ENCODE assay signal across 8 cellular contexts in the genomic region with DNA sequence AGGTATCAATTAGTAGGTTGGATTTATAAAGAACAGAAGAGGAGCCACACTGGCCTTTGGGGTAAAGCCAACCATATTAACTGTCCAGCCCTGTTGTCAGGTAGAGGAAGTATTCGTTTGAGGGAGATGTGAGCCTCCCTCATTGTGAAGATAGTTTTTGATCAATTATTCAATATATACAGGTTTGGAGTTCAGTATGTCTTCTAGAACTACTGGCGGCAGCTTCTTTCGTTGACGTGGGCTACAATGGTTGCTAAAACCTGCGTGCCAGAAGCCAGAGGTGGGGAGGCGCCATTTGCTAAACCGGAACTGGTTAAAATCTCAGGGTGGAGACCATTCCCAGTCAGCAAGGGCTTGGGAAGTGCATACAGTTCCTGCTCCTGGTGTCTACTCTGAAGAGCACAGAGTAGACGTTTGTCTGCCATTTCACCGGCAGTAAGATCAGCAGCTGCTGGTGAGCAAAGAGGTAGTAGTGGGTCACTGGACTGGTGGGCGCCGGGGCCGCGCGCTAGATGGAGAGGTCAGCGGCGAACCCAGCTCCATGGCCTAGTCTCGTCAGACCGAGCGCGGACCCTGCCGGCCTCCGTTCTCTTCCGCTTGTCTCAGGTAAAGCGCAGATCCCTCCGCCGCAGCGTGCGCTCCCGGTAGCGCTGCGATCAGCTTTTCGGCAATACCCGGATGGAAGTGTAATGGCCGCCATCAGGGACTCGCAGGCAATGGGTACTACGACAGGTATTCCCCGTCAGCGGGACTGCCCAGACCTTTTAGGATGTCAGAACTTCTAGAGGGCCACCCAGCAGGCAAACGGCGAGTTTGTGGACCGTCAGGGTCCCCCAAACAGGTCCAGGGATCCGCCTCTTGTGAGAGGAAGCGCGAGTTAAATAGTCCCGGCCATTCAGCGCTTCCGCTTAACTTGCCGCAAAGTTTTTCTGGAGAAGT. TPM values are rescaled to one million over a fixed set of nuclear protein-coding genes. Genes with fewer than 3 reads are reported as not detected.
DNase-seq lines count a peak whose midpoint lies in the region; ATAC-seq and TF ChIP-seq lines count a peak whose summit lies in the region.

ZNF518A (plus strand) TSS at position 911 of the 939 bp plus-strand sequence. CDS start 26,026 bp downstream, outside the sequence.

- DNase-seq in Daoy (ENCODE audit: low read depth): peak; percentile 92
- peak; percentile 93 for DNase-seq in Karpas-422
- peak; percentile 95 for DNase-seq in RPMI7951 (ENCODE audit: low read depth)
- DNase-seq in fibroblast of peridontal ligament (ENCODE audit: extremely low read depth): peak; percentile 98
- peak; percentile 88 for DNase-seq in natural killer cell
- peak; percentile 82 to 100 (median 90) for DNase-seq in stimulated activated naive CD4-positive, alpha-beta T cell (lab: John Stamatoyannopoulos, UW)

- peak within 1 kb of the TSS; percentile 93 for H3K27ac ChIP-seq in Karpas-422 (ENCODE audit: low read length)

- peak within 1 kb of the TSS; percentile 94 for H3K4me3 Mint-ChIP-seq in activated T-helper 17 cell treated with anti-CD3 and anti-CD28 coated beads, Interleukin-2, amount 50 U/mL, for 72 hours
- peak within 1 kb of the TSS; percentile 98 for H3K4me3 Mint-ChIP-seq in natural killer cell

- no peaks in the 10 kb centered on the region for H3K9me2 ChIP-seq in Karpas-422 (replicated peaks; ENCODE audit: insufficient read depth, low read length)

- peaks cover 3% of the 10 kb centered on the region for H3K9me3 Mint-ChIP-seq in activated T-helper 17 cell treated with anti-CD3 and anti-CD28 coated beads, Interleukin-2, amount 50 U/mL, for 72 hours
- no peaks in the 10 kb centered on the region for H3K9me3 Mint-ChIP-seq in natural killer cell

- H4K20me1 ChIP-seq in Karpas-422 (ENCODE audit: insufficient read depth, low read depth, low read length): no peaks in the 10 kb centered on the region

- no peaks in the 10 kb centered on the region for H3K27me3 ChIP-seq in Karpas-422 (ENCODE audit: low read length)

- H3K4me1 ChIP-seq in Karpas-422 (ENCODE audit: low read length): peaks cover 19% of the 10 kb centered on the region

- intact Hi-C loops in natural killer cell (cut with micrococcal nuclease): loop anchor here (1.0 to 5.0 kb wide), 3 partner anchors 39 to 435 kb away; partner anchors contain the start of gene CCNJ

- H3K9ac ChIP-seq in Karpas-422 (ENCODE audit: low read length): peak within 1 kb of the TSS; percentile 91

- peaks cover 26% of the 10 kb centered on the region for H3K79me2 ChIP-seq in Karpas-422 (ENCODE audit: low read length)

- H3K4me2 ChIP-seq in Karpas-422 (ENCODE audit: low read depth, low read length, poor library complexity, severe bottlenecking): peak within 1 kb of the TSS; percentile 96

- ATAC-seq in GM21825 (IDR thresholded peaks at IDR 0.05; ENCODE audit: unreplicated experiment) (peak; percentile 74), natural killer cell (peak; percentile 85 to 91 (median 85))
- ATAC-seq in activated T-helper 17 cell treated with anti-CD3 and anti-CD28 coated beads, Interleukin-2, amount 50 U/mL, for 72 hours (replicated peaks): peak; percentile 90

- TF ChIP-seq CTCF in natural killer cell (IDR thresholded peaks at IDR 0.05): no peak

- H3K27ac Mint-ChIP-seq in activated T-helper 17 cell treated with anti-CD3 and anti-CD28 coated beads, Interleukin-2, amount 50 U/mL, for 72 hours: peak within 1 kb of the TSS; percentile 99
- peak within 1 kb of the TSS; percentile 97 to 98 for H3K27ac Mint-ChIP-seq in natural killer cell

- H2AFZ ChIP-seq in Karpas-422 (ENCODE audit: low read length): peak within 1 kb of the TSS; percentile 67

- peaks cover 20% of the 10 kb centered on the region for H3K27me3 Mint-ChIP-seq in activated T-helper 17 cell treated with anti-CD3 and anti-CD28 coated beads, Interleukin-2, amount 50 U/mL, for 72 hours
- peaks cover 30 to 36% of the 10 kb centered on the region in 2 donors for H3K27me3 Mint-ChIP-seq in natural killer cell (ENCODE audit: low read depth in 2 of 2)

- H3K4me1 Mint-ChIP-seq in activated T-helper 17 cell treated with anti-CD3 and anti-CD28 coated beads, Interleukin-2, amount 50 U/mL, for 72 hours: peaks cover 6% of the 10 kb centered on the region
- peaks cover 27 to 29% of the 10 kb centered on the region in 2 donors for H3K4me1 Mint-ChIP-seq in natural killer cell

- peaks cover 48% of the 10 kb centered on the region for H3K36me3 Mint-ChIP-seq in activated T-helper 17 cell treated with anti-CD3 and anti-CD28 coated beads, Interleukin-2, amount 50 U/mL, for 72 hours (ENCODE audit: low read depth)
- H3K36me3 Mint-ChIP-seq in natural killer cell: no peaks in the 10 kb centered on the region

- H3K4me3 ChIP-seq in Karpas-422 (ENCODE audit: low read length): peak within 1 kb of the TSS; percentile 87

- no peaks in the 10 kb centered on the region for H3K9me3 ChIP-seq in Karpas-422 (ENCODE audit: low read length)

- H3K36me3 ChIP-seq in Karpas-422 (ENCODE audit: insufficient read depth, low read length): peaks cover 5% of the 10 kb centered on the region; the same call in 1 of the 2 replicates

RNA-seq across cellular contexts. Expression of gene ZNF518A, which starts in this region (rescaled TPM):
- 6.6 and 9.4 TPM in 2 replicates for total RNA-seq in Daoy (2014; rRNA removed; shearing (Covaris generic))
- total RNA-seq in Karpas-422 (2014; rRNA removed; shearing (Covaris generic); ENCODE audit: low replicate concordance): 8.8 and 17.0 TPM in 2 replicates
- total RNA-seq in RPMI7951 (2014; rRNA removed; shearing (Covaris generic)): 14.9 and 19.5 TPM in 2 replicates
- 10 to 100 TPM; 14.8 to 17.3 TPM for total RNA-seq in activated T-helper 17 cell treated with anti-CD3 and anti-CD28 coated beads, Interleukin-2, amount 50 U/mL, for 72 hours
- total RNA-seq in natural killer cell: 10 to 100 TPM; 17.6 to 34.7 (median 21.8) TPM

Comparison
In these comparisons a context has a peak if more than half of its experiments do, and no peak if none do; other contexts are left out.
1. Peak in every context shown above with its lines: DNase-seq, ATAC-seq, H3K4me3 ChIP-seq and H3K27ac ChIP-seq.